Comparison of ENCODE assay signal across 32 cellular contexts in the genomic region with DNA sequence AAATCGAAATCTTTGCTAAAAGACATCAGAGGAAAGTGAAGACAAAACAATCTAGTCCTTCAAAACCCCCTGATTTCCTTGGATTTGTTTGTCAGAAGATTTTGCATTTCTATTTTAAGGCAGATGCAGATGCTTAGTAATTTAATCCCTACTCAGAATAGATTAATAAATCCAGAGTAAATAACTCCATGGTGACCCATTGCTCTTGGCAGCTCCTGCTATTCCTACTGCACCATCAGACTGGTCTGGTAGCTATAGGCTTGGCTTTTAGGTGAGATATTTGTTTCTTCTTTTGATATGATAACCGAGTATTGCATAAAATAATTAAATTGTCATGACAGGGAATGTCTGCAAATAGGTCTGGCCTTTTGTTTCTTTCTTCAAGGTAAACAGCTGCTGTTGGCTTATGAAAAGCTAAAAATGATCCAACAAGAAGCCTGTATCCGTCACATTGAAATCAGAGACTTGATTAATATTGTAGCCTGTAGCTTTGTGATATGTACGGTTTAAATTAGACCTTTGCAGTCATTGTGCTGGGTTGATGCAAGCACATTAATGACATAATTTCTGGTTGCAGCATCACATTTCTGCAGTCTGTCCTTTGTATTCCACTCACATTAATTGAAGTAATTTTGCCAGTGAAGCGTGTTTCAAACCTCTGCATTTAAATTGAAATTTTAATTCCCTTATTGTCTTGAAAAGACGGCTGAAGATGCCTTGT. TPM values are rescaled to one million over a fixed set of nuclear protein-coding genes. Genes with fewer than 3 reads are reported as not detected.
DNase-seq lines count a peak whose midpoint lies in the region; ATAC-seq and TF ChIP-seq lines count a peak whose summit lies in the region.
"Had no signal": no experiment of that assay in that cellular context is flagged by ENCODE, and none has a peak within 500 bp of the region (broad histone marks: within the 10 kb centered on the region; RNA-seq: fewer than 3 reads in every experiment).

No MANE protein-coding gene starts in this region.

- peaks cover 38% of the 10 kb centered on the region for H3K4me1 Mint-ChIP-seq in nephron
- no peaks in the 10 kb centered on the region for H3K4me1 Mint-ChIP-seq in activated T-helper 1 cell treated with anti-CD3 and anti-CD28 coated beads, Interleukin-12 subunit alpha, Interleukin-12 subunit beta, Interleukin-2, Interleukin-4 antibody, amounts not matched to agents 30 ng/mL and 10 ng/mL and 1 ng/mL, durations not matched to agents 14 hours and 24 hours and 36 hours (ENCODE audit: low read depth)

- DNase-seq in DMS53 (lab: John Stamatoyannopoulos, UW) (peak; percentile 29), DMS53 treated with DMSO at 0.1 percent for 48 hours (lab: John Stamatoyannopoulos, UW; ENCODE audit: unreplicated experiment) (no peak), NCI-H1417 (lab: John Stamatoyannopoulos, UW) (peak in 2 of 3 experiments; percentile 49 to 87), NCI-H82 (lab: John Stamatoyannopoulos, UW) (peak; percentile 64)
- no peak for DNase-seq in activated T-helper 1 cell treated with anti-CD3 and anti-CD28 coated beads, Interleukin-12 subunit alpha, Interleukin-12 subunit beta, Interleukin-2, Interleukin-4 antibody, amounts not matched to agents 30 ng/mL and 10 ng/mL and 1 ng/mL, durations not matched to agents 14 hours and 24 hours and 36 hours (ENCODE audit: low spot score)
- DNase-seq: 8988T; activated CD4-positive, alpha-beta memory T cell treated with anti-CD3 and anti-CD28 coated beads for 36 hours; activated CD4-positive, CD25-positive, alpha-beta regulatory T cell treated with anti-CD3 and anti-CD28 coated beads, Interleukin-2, amount 50 U/mL, for 72 hours; activated CD8-positive, alpha-beta memory T cell treated with anti-CD3 and anti-CD28 coated beads, Interleukin-2, amount 50 U/mL, for 4 hours; activated naive CD4-positive, alpha-beta T cell treated with anti-CD3 and anti-CD28 coated beads, Interleukin-2, amount 50 U/mL, for 16 hours; brain microvascular endothelial cell; Calu3; cerebellar nuclear complex; dermis blood vessel endothelial cell; foreskin fibroblast; heart left ventricle; kidney; MV-4-11; naive B cell; NCI-H2081 treated with DMSO at 0.1 percent for 48 hours; NCI-H510A; Right ventricle myocardium superior; stimulated activated CD4-positive, alpha-beta T cell treated with anti-CD3 and anti-CD28 coated beads, Interleukin-4, amount 100 ng/mL, for 1 hour; thyroid gland; uterus had no signal

- H3K27me3 Mint-ChIP-seq in nephron (ENCODE audit: low read depth), result peaks cover 19% of the 10 kb centered on the region
- no peaks in the 10 kb centered on the region for H3K27me3 Mint-ChIP-seq in activated T-helper 1 cell treated with anti-CD3 and anti-CD28 coated beads, Interleukin-12 subunit alpha, Interleukin-12 subunit beta, Interleukin-2, Interleukin-4 antibody, amounts not matched to agents 30 ng/mL and 10 ng/mL and 1 ng/mL, durations not matched to agents 14 hours and 24 hours and 36 hours (ENCODE audit: insufficient read depth)
- H3K27me3 Mint-ChIP-seq: activated CD4-positive, alpha-beta memory T cell treated with anti-CD3 and anti-CD28 coated beads for 36 hours; naive B cell had no signal

- intact Hi-C loops in activated T-helper 1 cell treated with anti-CD3 and anti-CD28 coated beads, Interleukin-12 subunit alpha, Interleukin-12 subunit beta, Interleukin-2, Interleukin-4 antibody, amounts not matched to agents 30 ng/mL and 10 ng/mL and 1 ng/mL, durations not matched to agents 14 hours and 24 hours and 36 hours (cut with micrococcal nuclease), result no loop called here

- H3K4me3 Mint-ChIP-seq in nephron, result peak overlapping the region in 1 of 3 experiments; percentile 26
- no peak overlapping the region for H3K4me3 Mint-ChIP-seq in activated T-helper 1 cell treated with anti-CD3 and anti-CD28 coated beads, Interleukin-12 subunit alpha, Interleukin-12 subunit beta, Interleukin-2, Interleukin-4 antibody, amounts not matched to agents 30 ng/mL and 10 ng/mL and 1 ng/mL, durations not matched to agents 14 hours and 24 hours and 36 hours
- H3K4me3 Mint-ChIP-seq: activated CD4-positive, alpha-beta memory T cell treated with anti-CD3 and anti-CD28 coated beads for 36 hours; naive B cell; T-helper 2 cell treated with Interferon-gamma antibody and Interleukin-4, amounts not matched to agents 5 μg/mL and 100 μg/mL, for 36 hours had no signal

- H3K9me3 Mint-ChIP-seq in nephron, result no peaks in the 10 kb centered on the region
- H3K9me3 Mint-ChIP-seq in activated T-helper 1 cell treated with anti-CD3 and anti-CD28 coated beads, Interleukin-12 subunit alpha, Interleukin-12 subunit beta, Interleukin-2, Interleukin-4 antibody, amounts not matched to agents 30 ng/mL and 10 ng/mL and 1 ng/mL, durations not matched to agents 14 hours and 24 hours and 36 hours, result no peaks in the 10 kb centered on the region
- H3K9me3 Mint-ChIP-seq: activated CD4-positive, alpha-beta memory T cell treated with anti-CD3 and anti-CD28 coated beads for 36 hours; naive B cell; T-helper 2 cell treated with Interferon-gamma antibody and Interleukin-4, amounts not matched to agents 5 μg/mL and 100 μg/mL, for 36 hours had no signal

- peak overlapping the region in 2 of 3 experiments; percentile 32 to 36 for H3K27ac Mint-ChIP-seq in nephron
- H3K27ac Mint-ChIP-seq in activated T-helper 1 cell treated with anti-CD3 and anti-CD28 coated beads, Interleukin-12 subunit alpha, Interleukin-12 subunit beta, Interleukin-2, Interleukin-4 antibody, amounts not matched to agents 30 ng/mL and 10 ng/mL and 1 ng/mL, durations not matched to agents 14 hours and 24 hours and 36 hours, result no peak overlapping the region
- H3K27ac Mint-ChIP-seq: activated CD4-positive, alpha-beta memory T cell treated with anti-CD3 and anti-CD28 coated beads for 36 hours; T-helper 2 cell treated with Interferon-gamma antibody and Interleukin-4, amounts not matched to agents 5 μg/mL and 100 μg/mL, for 36 hours had no signal

- H3K36me3 Mint-ChIP-seq in nephron (ENCODE audit: low read depth), result peaks cover 36% of the 10 kb centered on the region
- peaks cover 24% of the 10 kb centered on the region for H3K36me3 Mint-ChIP-seq in activated T-helper 1 cell treated with anti-CD3 and anti-CD28 coated beads, Interleukin-12 subunit alpha, Interleukin-12 subunit beta, Interleukin-2, Interleukin-4 antibody, amounts not matched to agents 30 ng/mL and 10 ng/mL and 1 ng/mL, durations not matched to agents 14 hours and 24 hours and 36 hours (ENCODE audit: low read depth)

- TF ChIP-seq CTCF in nephron (IDR thresholded peaks at IDR 0.05; ENCODE audit: unreplicated experiment in 3 of 3), result no peak

- ATAC-seq in HG03460 (IDR thresholded peaks at IDR 0.05; ENCODE audit: unreplicated experiment) (no peak), HG03354 (IDR thresholded peaks at IDR 0.05; ENCODE audit: poor library complexity, severe bottlenecking, unreplicated experiment) (no peak)
- ATAC-seq: HCT116, heart left ventricle, Panc1, sciatic nerve had no signal

RNA-seq across cellular contexts. Expression of gene EXOC4, which starts 40.7 kb away (rescaled TPM):
- 51.6 and 58.6 TPM in 2 replicates for total RNA-seq in activated T-helper 1 cell treated with anti-CD3 and anti-CD28 coated beads, Interleukin-12 subunit alpha, Interleukin-12 subunit beta, Interleukin-2, Interleukin-4 antibody, amounts not matched to agents 30 ng/mL and 10 ng/mL and 1 ng/mL, durations not matched to agents 14 hours and 24 hours and 36 hours

Comparison
In these comparisons a context has a peak if more than half of its experiments do, and no peak if none do; other contexts are left out.
1. DNase-seq: peak in DMS53 (single experiment), NCI-H1417 (2 of 3) and NCI-H82 (single experiment); none in DMS53 treated with DMSO at 0.1 percent for 48 hours (single experiment) and activated T-helper 1 cell treated with anti-CD3 and anti-CD28 coated beads, Interleukin-12 subunit alpha, Interleukin-12 subunit beta, Interleukin-2, Interleukin-4 antibody, amounts not matched to agents 30 ng/mL and 10 ng/mL and 1 ng/mL, durations not matched to agents 14 hours and 24 hours and 36 hours (single experiment).